21 cellular contexts compared by ENCODE assay signal in genomic region chrX:63735882-63736281, GRCh38.
"Had no signal": no experiment of that assay in that cellular context is flagged by ENCODE, and none has a peak within 500 bp of the region (broad histone marks: within the 10 kb centered on the region; RNA-seq: fewer than 3 reads in every experiment).

No MANE protein-coding gene starts in this region.

- DNase-seq: effector memory CD4-positive, alpha-beta T cell; foreskin fibroblast; head of caudate nucleus; kidney; left cardiac atrium; left ventricle myocardium inferior; lower lobe of right lung; mesenchymal stem cell; naive thymus-derived CD4-positive, alpha-beta T cell; nephron progenitor cell; retina; right lobe of liver; stimulated activated CD4-positive, alpha-beta T cell treated with anti-CD3 and anti-CD28 coated beads, Interleukin-12 subunit alpha, Interleukin-12 subunit beta, amount 100 ng/mL, for 4 hours; stimulated activated naive CD4-positive, alpha-beta T cell; stomach; substantia nigra; trophoblast cell had no signal

- H3K9me3 ChIP-seq: left ventricle myocardium inferior, lower lobe of right lung, psoas muscle, right lobe of liver, stomach had no signal

- H3K4me1 ChIP-seq: lower lobe of right lung, right lobe of liver had no signal

- H3K27ac Mint-ChIP-seq: naive thymus-derived CD4-positive, alpha-beta T cell; nephron progenitor cell had no signal

- H3K4me2 ChIP-seq: hepatocyte had no signal

- ATAC-seq: esophagus mucosa; left cardiac atrium; lower lobe of right lung; naive thymus-derived CD4-positive, alpha-beta T cell; right lobe of liver had no signal

- H3K4me3 ChIP-seq: hepatocyte, left ventricle myocardium inferior, lower lobe of right lung, psoas muscle, right lobe of liver, skin epidermis, stomach had no signal

- H3K27ac ChIP-seq: hepatocyte, left ventricle myocardium inferior, lower lobe of right lung, psoas muscle, right lobe of liver, skin epidermis, stomach had no signal

- H3K27me3 ChIP-seq: hepatocyte, right lobe of liver, stomach had no signal

- H3K27me3 Mint-ChIP-seq: naive thymus-derived CD4-positive, alpha-beta T cell had no signal

- H3K4me3 Mint-ChIP-seq: naive thymus-derived CD4-positive, alpha-beta T cell; nephron progenitor cell had no signal

- H3K36me3 ChIP-seq: left ventricle myocardium inferior, lower lobe of right lung, right lobe of liver, stomach had no signal
